In genomic region chr2:33033524-33034150, GRCh38 we compare ENCODE assay signal across 8 cellular contexts.
DNase-seq lines count a peak whose midpoint lies in the region; ATAC-seq, FAIRE-seq and TF ChIP-seq lines count a peak whose summit lies in the region.

No MANE protein-coding gene starts in this region.

- ATAC-seq in HG03097 (IDR thresholded peaks at IDR 0.05; ENCODE audit: low FRiP score, unreplicated experiment), result no peak

- no peak overlapping the region for H3K4me3 ChIP-seq in NB4 (ENCODE audit: low read depth, low read length)
- H3K4me3 ChIP-seq in astrocyte of the spinal cord (ENCODE audit: low read depth, low read length), result peak overlapping the region; percentile 24

- no peaks in the 10 kb centered on the region for H3K27me3 Mint-ChIP-seq in activated CD4-positive, alpha-beta memory T cell treated with anti-CD3 and anti-CD28 coated beads for 36 hours
- peaks cover 0 to 3% (median 0%) of the 10 kb centered on the region in 3 donors for H3K27me3 Mint-ChIP-seq in immature natural killer cell (ENCODE audit: low read depth in 3 of 3)

- peak; percentile 35 for DNase-seq in COR-L47 (lab: John Stamatoyannopoulos, UW)
- DNase-seq in NB4 (ENCODE audit: low read depth), result peak; percentile 17
- peak; percentile 75 for DNase-seq in astrocyte of the spinal cord (ENCODE audit: low read depth, low spot score)
- peak; percentile 17 for DNase-seq in kidney tubule cell (ENCODE audit: low spot score)
- DNase-seq in GM12892 (ENCODE audit: insufficient read length), result no peak
- no peak for DNase-seq in activated CD4-positive, alpha-beta memory T cell treated with anti-CD3 and anti-CD28 coated beads for 36 hours
- no peak for DNase-seq in immature natural killer cell

- in situ Hi-C loops in astrocyte of the spinal cord (cut with HindIII; ENCODE audit: low sequenced_read_pairs), result no loop called here

- intact Hi-C loops in activated CD4-positive, alpha-beta memory T cell treated with anti-CD3 and anti-CD28 coated beads for 36 hours (cut with micrococcal nuclease), result loop anchor here (10.0 kb wide), 1 partner anchor 341 kb away; no protein-coding TSS in a partner anchor

- no peaks in the 10 kb centered on the region for H3K36me3 Mint-ChIP-seq in activated CD4-positive, alpha-beta memory T cell treated with anti-CD3 and anti-CD28 coated beads for 36 hours
- no peaks in the 10 kb centered on the region for H3K36me3 Mint-ChIP-seq in immature natural killer cell

- TF ChIP-seq POLR2A in NB4 (IDR thresholded peaks at IDR 0.05; ENCODE audit: extremely low read depth, insufficient read length) (no peak), GM12892 (IDR thresholded peaks at IDR 0.05; ENCODE audit: low read depth, low read length) (no peak)

- FAIRE-seq in GM12892 (lab: Jason Lieb, UNC), result no peak

- POLR2A ChIA-PET in activated CD4-positive, alpha-beta memory T cell treated with anti-CD3 and anti-CD28 coated beads for 36 hours (lab: Charles Lee), result no interaction called here

- H3K4me3 Mint-ChIP-seq in activated CD4-positive, alpha-beta memory T cell treated with anti-CD3 and anti-CD28 coated beads for 36 hours, result no peak overlapping the region
- no peak overlapping the region for H3K4me3 Mint-ChIP-seq in immature natural killer cell

- CTCF ChIA-PET in activated CD4-positive, alpha-beta memory T cell treated with anti-CD3 and anti-CD28 coated beads for 36 hours (lab: Charles Lee), result interaction anchor here (0.7 to 0.8 kb wide), 2 partner anchors 12 to 30 kb away, joined by 3 to 4 read pairs; no protein-coding TSS in a partner anchor

- H3K9me3 Mint-ChIP-seq in activated CD4-positive, alpha-beta memory T cell treated with anti-CD3 and anti-CD28 coated beads for 36 hours, result no peaks in the 10 kb centered on the region
- H3K9me3 Mint-ChIP-seq in immature natural killer cell, result no peaks in the 10 kb centered on the region

- TF ChIP-seq CTCF in NB4 (IDR thresholded peaks at IDR 0.05; ENCODE audit: low read depth, low read length) (no peak), astrocyte of the spinal cord (IDR thresholded peaks at IDR 0.05; ENCODE audit: low read depth, low read length) (peak; percentile 49)

- no peaks in the 10 kb centered on the region for H3K4me1 Mint-ChIP-seq in activated CD4-positive, alpha-beta memory T cell treated with anti-CD3 and anti-CD28 coated beads for 36 hours (ENCODE audit: low read depth)
- no peaks in the 10 kb centered on the region for H3K4me1 Mint-ChIP-seq in immature natural killer cell

- no peak overlapping the region for H3K27ac Mint-ChIP-seq in activated CD4-positive, alpha-beta memory T cell treated with anti-CD3 and anti-CD28 coated beads for 36 hours
- H3K27ac Mint-ChIP-seq in immature natural killer cell, result no peak overlapping the region

Comparison
In these comparisons a context has a peak if more than half of its experiments do, and no peak if none do; other contexts are left out.
1. DNase-seq: peak in COR-L47 (single experiment), NB4 (single experiment), astrocyte of the spinal cord (single experiment) and kidney tubule cell (single experiment); none in GM12892 (single experiment), activated CD4-positive, alpha-beta memory T cell treated with anti-CD3 and anti-CD28 coated beads for 36 hours (single experiment) and immature natural killer cell (0 of 3).